Comparison of ENCODE assay signal across 10 cellular contexts in genomic region chr3:94162700-94163099, GRCh38.
DNase-seq lines count a peak whose midpoint lies in the region; ATAC-seq and TF ChIP-seq lines count a peak whose summit lies in the region.
"Had no signal": no experiment of that assay in that cellular context is flagged by ENCODE, and none has a peak within 500 bp of the region (broad histone marks: within the 10 kb centered on the region; RNA-seq: fewer than 3 reads in every experiment).

No MANE protein-coding gene starts in this region.

- ATAC-seq in HG02884 (IDR thresholded peaks at IDR 0.05; ENCODE audit: unreplicated experiment) (peak; percentile 67), SK-N-SH treated with all-trans-retinoic acid at 6 μM for 48 hours (peak; percentile 63)
- ATAC-seq: effector memory CD8-positive, alpha-beta T cell had no signal

- peak; percentile 20 to 28 for DNase-seq in activated T-cell treated with anti-CD3 and anti-CD28 coated beads, Interleukin-2, amount 50 U/mL, for 48 hours
- DNase-seq in activated T-cell treated with anti-CD3 and anti-CD28 coated beads for 4 hours = no peak
- DNase-seq in putamen (ENCODE audit: low spot score) = peak; percentile 20
- DNase-seq in RPMI8226 = no peak
- no peak for DNase-seq in DMS153 (lab: John Stamatoyannopoulos, UW)
- no peak for DNase-seq in NCI-H524 (lab: John Stamatoyannopoulos, UW)
- DNase-seq: effector memory CD8-positive, alpha-beta T cell; NCI-H526 treated with DMSO at 0.1 percent for 48 hours had no signal

TF ChIP-seq in SK-N-SH treated with all-trans-retinoic acid at 6 μM for 48 hours, 23 proteins besides CTCF, POLR2A, EP300 and RAD21:
- TF ChIP-seq, protein P1, sequence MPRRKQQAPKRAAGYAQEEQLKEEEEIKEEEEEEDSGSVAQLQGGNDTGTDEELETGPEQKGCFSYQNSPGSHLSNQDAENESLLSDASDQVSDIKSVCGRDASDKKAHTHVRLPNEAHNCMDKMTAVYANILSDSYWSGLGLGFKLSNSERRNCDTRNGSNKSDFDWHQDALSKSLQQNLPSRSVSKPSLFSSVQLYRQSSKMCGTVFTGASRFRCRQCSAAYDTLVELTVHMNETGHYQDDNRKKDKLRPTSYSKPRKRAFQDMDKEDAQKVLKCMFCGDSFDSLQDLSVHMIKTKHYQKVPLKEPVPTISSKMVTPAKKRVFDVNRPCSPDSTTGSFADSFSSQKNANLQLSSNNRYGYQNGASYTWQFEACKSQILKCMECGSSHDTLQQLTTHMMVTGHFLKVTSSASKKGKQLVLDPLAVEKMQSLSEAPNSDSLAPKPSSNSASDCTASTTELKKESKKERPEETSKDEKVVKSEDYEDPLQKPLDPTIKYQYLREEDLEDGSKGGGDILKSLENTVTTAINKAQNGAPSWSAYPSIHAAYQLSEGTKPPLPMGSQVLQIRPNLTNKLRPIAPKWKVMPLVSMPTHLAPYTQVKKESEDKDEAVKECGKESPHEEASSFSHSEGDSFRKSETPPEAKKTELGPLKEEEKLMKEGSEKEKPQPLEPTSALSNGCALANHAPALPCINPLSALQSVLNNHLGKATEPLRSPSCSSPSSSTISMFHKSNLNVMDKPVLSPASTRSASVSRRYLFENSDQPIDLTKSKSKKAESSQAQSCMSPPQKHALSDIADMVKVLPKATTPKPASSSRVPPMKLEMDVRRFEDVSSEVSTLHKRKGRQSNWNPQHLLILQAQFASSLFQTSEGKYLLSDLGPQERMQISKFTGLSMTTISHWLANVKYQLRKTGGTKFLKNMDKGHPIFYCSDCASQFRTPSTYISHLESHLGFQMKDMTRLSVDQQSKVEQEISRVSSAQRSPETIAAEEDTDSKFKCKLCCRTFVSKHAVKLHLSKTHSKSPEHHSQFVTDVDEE (CRISPR knock-in tag; IDR thresholded peaks at IDR 0.05) = no peak
- no peak for TF ChIP-seq CSDC2 (CRISPR knock-in tag; IDR thresholded peaks at IDR 0.05)
- no peak for TF ChIP-seq ZNF565 (CRISPR knock-in tag; conservative IDR thresholded peaks at IDR 0.05; ENCODE audit: low read depth)
- no peak for TF ChIP-seq TOX (CRISPR knock-in tag; IDR thresholded peaks at IDR 0.05; ENCODE audit: borderline replicate concordance)
- TF ChIP-seq BACH2 (CRISPR knock-in tag; IDR thresholded peaks at IDR 0.05; ENCODE audit: borderline replicate concordance) = no peak
- TF ChIP-seq RARB (CRISPR knock-in tag; IDR thresholded peaks at IDR 0.05) = no peak
- no peak for TF ChIP-seq PPARA (CRISPR knock-in tag; IDR thresholded peaks at IDR 0.05; ENCODE audit: borderline replicate concordance)
- TF ChIP-seq TCF4 (CRISPR knock-in tag; IDR thresholded peaks at IDR 0.05; ENCODE audit: borderline replicate concordance) = no peak
- TF ChIP-seq ZNF70 (CRISPR knock-in tag; IDR thresholded peaks at IDR 0.05) = no peak
- TF ChIP-seq ARNTL (CRISPR knock-in tag; IDR thresholded peaks at IDR 0.05; ENCODE audit: borderline replicate concordance, low read depth) = no peak
- TF ChIP-seq OSR1 (CRISPR knock-in tag; IDR thresholded peaks at IDR 0.05) = no peak

Comparison
In these comparisons a context has a peak if more than half of its experiments do, and no peak if none do; other contexts are left out.
1. DNase-seq: peak in activated T-cell treated with anti-CD3 and anti-CD28 coated beads, Interleukin-2, amount 50 U/mL, for 48 hours (2 of 2) and putamen (single experiment); none in activated T-cell treated with anti-CD3 and anti-CD28 coated beads for 4 hours (single experiment), RPMI8226 (single experiment), DMS153 (single experiment) and NCI-H524 (0 of 2).